Comparison of ENCODE assay signal across 12 cellular contexts in genomic region chr19:4378886-4379285, GRCh38. TPM values are rescaled to one million over a fixed set of nuclear protein-coding genes. Genes with fewer than 3 reads are reported as not detected.
A peak's percentile ranks its signal among the peaks of the same experiment; 100 is the strongest.
DNase-seq lines count a peak whose midpoint lies in the region; ATAC-seq and TF ChIP-seq lines count a peak whose summit lies in the region.
"Had no signal": no experiment of that assay in that cellular context is flagged by ENCODE, and none has a peak within 500 bp of the region (broad histone marks: within the 10 kb centered on the region; RNA-seq: fewer than 3 reads in every experiment).

No MANE protein-coding gene starts in this region.

- peak overlapping the region; percentile 75 for H3K4me3 Mint-ChIP-seq in activated CD4-positive, alpha-beta T cell treated with anti-CD3 and anti-CD28 coated beads, Interleukin-2, amount 10 ng/mL, durations not matched to agents 7 days and 5 days

- H3K36me3 ChIP-seq in RWPE2 (ENCODE audit: low read depth) (no peaks in the 10 kb centered on the region; the same call in 1 of the 2 replicates), spleen (peaks cover 0 to 33% (median 2%) of the 10 kb centered on the region in 6 donors)

- POLR2A ChIA-PET in activated CD4-positive, alpha-beta T cell treated with anti-CD3 and anti-CD28 coated beads, Interleukin-2, amount 10 ng/mL, durations not matched to agents 7 days and 5 days (lab: Charles Lee), result no interaction called here

- peak overlapping the region; percentile 88 for H3K27ac Mint-ChIP-seq in activated CD4-positive, alpha-beta T cell treated with anti-CD3 and anti-CD28 coated beads, Interleukin-2, amount 10 ng/mL, durations not matched to agents 7 days and 5 days

- no peak for TF ChIP-seq POLR2A in spleen (IDR thresholded peaks at IDR 0.05)

- TF ChIP-seq CTCF in RWPE2 (IDR thresholded peaks at IDR 0.05; ENCODE audit: poor library complexity, severe bottlenecking) (no peak), spleen (IDR thresholded peaks at IDR 0.05 in 8 of 11, conservative IDR thresholded peaks at IDR 0.05 in 3 of 11) (no peak)

- WGBS in spleen, 5 donors, result 73 to 85% (median 82%) methylated on average over 11 of the region's 11 CpGs

- no peak for ATAC-seq in RWPE2 (ENCODE audit: low read depth)
- ATAC-seq: sciatic nerve had no signal

- H3K36me3 Mint-ChIP-seq in activated CD4-positive, alpha-beta T cell treated with anti-CD3 and anti-CD28 coated beads, Interleukin-2, amount 10 ng/mL, durations not matched to agents 7 days and 5 days (ENCODE audit: low read depth), result peaks cover 13% of the 10 kb centered on the region

- H3K4me1 ChIP-seq in RWPE2 (ENCODE audit: insufficient read depth, poor library complexity, severe bottlenecking) (peaks cover 63% of the 10 kb centered on the region), spleen (peaks cover 62 to 98% (median 82%) of the 10 kb centered on the region in 6 donors)

- peaks cover 78% of the 10 kb centered on the region for H3K4me1 Mint-ChIP-seq in activated CD4-positive, alpha-beta T cell treated with anti-CD3 and anti-CD28 coated beads, Interleukin-2, amount 10 ng/mL, durations not matched to agents 7 days and 5 days

- intact Hi-C loops in spleen (cut with DNase I; ENCODE audit: low total_unique reads), result no loop called here

- H3K27me3 ChIP-seq in RWPE2 (ENCODE audit: insufficient read depth, poor library complexity, severe bottlenecking), result no peaks in the 10 kb centered on the region
- H3K27me3 ChIP-seq in spleen (replicated peaks in 1 of 7), result no peaks in the 10 kb centered on the region

- DNase-seq in activated CD4-positive, alpha-beta T cell treated with anti-CD3 and anti-CD28 coated beads, Interleukin-2, amount 10 ng/mL, durations not matched to agents 7 days and 5 days, result no peak
- no peak for DNase-seq in activated CD4-positive, alpha-beta T cell treated with anti-CD3 and anti-CD28 coated beads, Interleukin-2, amount 50 U/mL, for 1 hour
- DNase-seq in RWPE2 (ENCODE audit: low spot score) (no peak), epithelial cell of prostate (ENCODE audit: low read depth, low spot score) (no peak), spleen (no peak), MV-4-11 (lab: John Stamatoyannopoulos, UW) (no peak), caudate nucleus (lab: John Stamatoyannopoulos, UW) (no peak), NCI-H1092 (lab: John Stamatoyannopoulos, UW) (no peak)
- DNase-seq: activated effector memory CD4-positive, alpha-beta T cell treated with Interleukin-2 at 50 U/mL for 16 hours; NCI-H2029; OCI-M1 had no signal

- H3K4me3 ChIP-seq in RWPE2 (ENCODE audit: severe bottlenecking) (no peak overlapping the region), spleen (peak overlapping the region in 1 of 8 donors; percentile 54)

- CTCF ChIA-PET in activated CD4-positive, alpha-beta T cell treated with anti-CD3 and anti-CD28 coated beads, Interleukin-2, amount 10 ng/mL, durations not matched to agents 7 days and 5 days (lab: Charles Lee), result interaction anchor here (0.7 to 5.6 kb wide), 4 partner anchors 9 to 26 kb away, joined by 3 to 27 read pairs (median 14); partner anchors contain the start of gene SH3GL1

- H3K9me3 ChIP-seq in RWPE2 (ENCODE audit: severe bottlenecking) (no peaks in the 10 kb centered on the region), spleen (no peaks in the 10 kb centered on the region)

- no peaks in the 10 kb centered on the region for H3K27me3 Mint-ChIP-seq in activated CD4-positive, alpha-beta T cell treated with anti-CD3 and anti-CD28 coated beads, Interleukin-2, amount 10 ng/mL, durations not matched to agents 7 days and 5 days

- H3K27ac ChIP-seq in RWPE2 (ENCODE audit: poor library complexity, severe bottlenecking) (peak overlapping the region; percentile 90), epithelial cell of prostate (peak overlapping the region; percentile 96), spleen (peak overlapping the region in 7 of 8 donors; percentile 74 to 92 (median 86)), caudate nucleus (ENCODE audit: low read depth, low read length) (no peak overlapping the region)

- no peaks in the 10 kb centered on the region for H3K9me3 Mint-ChIP-seq in activated CD4-positive, alpha-beta T cell treated with anti-CD3 and anti-CD28 coated beads, Interleukin-2, amount 10 ng/mL, durations not matched to agents 7 days and 5 days

RNA-seq across cellular contexts. Expression of gene SH3GL1, which starts 21.5 kb away (rescaled TPM):
- 10 to 100 TPM; 67.7 to 68.2 TPM for total RNA-seq in activated CD4-positive, alpha-beta T cell treated with anti-CD3 and anti-CD28 coated beads, Interleukin-2, amount 10 ng/mL, durations not matched to agents 7 days and 5 days
- 10 to 100 TPM; 37.2 to 77.4 (median 66.2) TPM for total RNA-seq in spleen
- polyA plus RNA-seq in spleen, result 10 to 100 TPM; 26.1 to 44.0 (median 31.3) TPM

RNA-seq across cellular contexts. Expression of gene CHAF1A, which starts 23.6 kb away (rescaled TPM):
- total RNA-seq in activated CD4-positive, alpha-beta T cell treated with anti-CD3 and anti-CD28 coated beads, Interleukin-2, amount 10 ng/mL, durations not matched to agents 7 days and 5 days, result 10 to 100 TPM; 77.1 to 83.7 TPM
- total RNA-seq in spleen, result 10 to 100 TPM in 5 of 7 donors, 1 to 10 TPM in 2; 9.4 to 17.9 (median 10.6) TPM
- 1 to 10 TPM; 3.8 to 7.4 (median 5.7) TPM for polyA plus RNA-seq in spleen

RNA-seq across cellular contexts. Expression of gene MPND, which starts 35.5 kb away (rescaled TPM):
- total RNA-seq in activated CD4-positive, alpha-beta T cell treated with anti-CD3 and anti-CD28 coated beads, Interleukin-2, amount 10 ng/mL, durations not matched to agents 7 days and 5 days, result 10 to 100 TPM; 21.2 to 28.1 TPM
- total RNA-seq in spleen, result 10 to 100 TPM in 4 of 7 donors, 1 to 10 TPM in 3; 6.4 to 24.2 (median 13.8) TPM
- polyA plus RNA-seq in spleen, result 10 to 100 TPM; 17.1 to 24.0 (median 17.9) TPM

RNA-seq across cellular contexts. Expression of gene STAP2, which starts 40.3 kb away (rescaled TPM):
- 10 to 100 TPM; 10.4 to 11.9 TPM for total RNA-seq in activated CD4-positive, alpha-beta T cell treated with anti-CD3 and anti-CD28 coated beads, Interleukin-2, amount 10 ng/mL, durations not matched to agents 7 days and 5 days
- total RNA-seq in spleen, result 1 to 10 TPM in 4 of 7 donors, under 1 TPM in 2, not detected in 1; 0.79 to 5.1 (median 1.6) TPM
- polyA plus RNA-seq in spleen, result 1 to 10 TPM; 2.1 to 2.9 (median 2.5) TPM

Comparison
In these comparisons a context has a peak if more than half of its experiments do, and no peak if none do; other contexts are left out.
1. RNA of gene CHAF1A, which starts 23.6 kb away (total RNA-seq): 77.1 to 83.7 TPM in activated CD4-positive, alpha-beta T cell treated with anti-CD3 and anti-CD28 coated beads, Interleukin-2, amount 10 ng/mL, durations not matched to agents 7 days and 5 days; 9.4 to 17.9 TPM in spleen; every median in the first group is over 4 times any median in the second.